ENCODE assay signal across 1 cellular context in the genomic region with DNA sequence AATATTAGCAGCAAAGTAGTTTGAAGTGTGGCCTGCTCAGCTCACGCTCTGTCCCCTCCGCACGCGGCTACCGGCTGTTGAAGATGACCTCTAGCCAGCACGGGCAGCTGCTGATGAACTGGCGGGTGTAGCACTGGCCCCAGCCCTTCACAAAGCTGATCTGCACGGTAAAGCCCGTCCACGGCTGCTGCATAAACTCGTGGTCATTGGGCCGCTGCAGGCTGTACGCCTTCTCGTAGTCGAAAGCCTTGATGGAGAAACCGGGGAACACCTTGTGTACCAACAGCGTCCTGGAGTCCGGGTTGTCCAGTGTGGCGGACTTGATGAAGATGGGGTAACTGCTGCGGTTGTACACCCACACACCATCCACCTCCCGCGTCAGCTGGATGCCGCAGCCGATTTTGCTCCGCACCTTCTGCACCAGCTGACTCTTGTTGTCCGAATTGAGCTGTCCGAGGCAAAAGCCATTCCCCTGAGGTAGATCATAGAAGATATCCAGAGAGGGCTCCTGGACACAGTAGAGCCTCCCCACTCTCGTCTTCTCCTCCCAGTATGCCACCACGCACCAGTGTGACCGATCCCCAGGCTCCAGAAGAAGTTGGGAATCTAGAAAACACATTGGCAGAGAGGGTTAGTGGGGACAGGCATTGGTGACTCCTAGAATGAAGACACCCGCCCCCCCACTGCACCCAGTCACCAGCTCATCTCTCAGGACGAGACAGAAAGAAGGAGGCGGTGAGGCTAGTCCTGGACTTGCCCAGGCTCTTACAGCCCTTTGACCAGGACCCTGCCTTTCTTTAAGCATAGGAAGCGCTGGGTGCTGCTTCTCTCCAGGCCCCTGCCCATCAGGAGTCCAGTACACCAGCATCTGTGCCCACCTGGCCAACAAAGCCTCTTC.
TF ChIP-seq lines count a peak whose summit lies in the region.

No MANE protein-coding gene starts in this region.

TF ChIP-seq in HEK293, 187 proteins besides CTCF, POLR2A, EP300 and RAD21 (continued from another document):
- TF ChIP-seq, protein P1, sequence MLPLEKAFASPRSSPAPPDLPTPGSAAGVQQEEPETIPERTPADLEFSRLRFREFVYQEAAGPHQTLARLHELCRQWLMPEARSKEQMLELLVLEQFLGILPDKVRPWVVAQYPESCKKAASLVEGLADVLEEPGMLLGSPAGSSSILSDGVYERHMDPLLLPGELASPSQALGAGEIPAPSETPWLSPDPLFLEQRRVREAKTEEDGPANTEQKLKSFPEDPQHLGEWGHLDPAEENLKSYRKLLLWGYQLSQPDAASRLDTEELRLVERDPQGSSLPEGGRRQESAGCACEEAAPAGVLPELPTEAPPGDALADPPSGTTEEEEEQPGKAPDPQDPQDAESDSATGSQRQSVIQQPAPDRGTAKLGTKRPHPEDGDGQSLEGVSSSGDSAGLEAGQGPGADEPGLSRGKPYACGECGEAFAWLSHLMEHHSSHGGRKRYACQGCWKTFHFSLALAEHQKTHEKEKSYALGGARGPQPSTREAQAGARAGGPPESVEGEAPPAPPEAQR (tag by site-specific recombination; IDR thresholded peaks at IDR 0.05): no peak
- no peak for TF ChIP-seq SP3 (tag by site-specific recombination; IDR thresholded peaks at IDR 0.05)
- no peak for TF ChIP-seq ZNF223 (tag by site-specific recombination; IDR thresholded peaks at IDR 0.05)
- TF ChIP-seq ZNF23 (tag by site-specific recombination; IDR thresholded peaks at IDR 0.05; ENCODE audit: borderline replicate concordance): no peak
- no peak for TF ChIP-seq BCL11A (tag by site-specific recombination; IDR thresholded peaks at IDR 0.05; ENCODE audit: low read depth)
- TF ChIP-seq, protein P2, sequence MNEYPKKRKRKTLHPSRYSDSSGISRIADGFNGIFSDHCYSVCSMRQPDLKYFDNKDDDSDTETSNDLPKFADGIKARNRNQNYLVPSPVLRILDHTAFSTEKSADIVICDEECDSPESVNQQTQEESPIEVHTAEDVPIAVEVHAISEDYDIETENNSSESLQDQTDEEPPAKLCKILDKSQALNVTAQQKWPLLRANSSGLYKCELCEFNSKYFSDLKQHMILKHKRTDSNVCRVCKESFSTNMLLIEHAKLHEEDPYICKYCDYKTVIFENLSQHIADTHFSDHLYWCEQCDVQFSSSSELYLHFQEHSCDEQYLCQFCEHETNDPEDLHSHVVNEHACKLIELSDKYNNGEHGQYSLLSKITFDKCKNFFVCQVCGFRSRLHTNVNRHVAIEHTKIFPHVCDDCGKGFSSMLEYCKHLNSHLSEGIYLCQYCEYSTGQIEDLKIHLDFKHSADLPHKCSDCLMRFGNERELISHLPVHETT (tag by site-specific recombination; IDR thresholded peaks at IDR 0.05): no peak
- TF ChIP-seq, protein P3, sequence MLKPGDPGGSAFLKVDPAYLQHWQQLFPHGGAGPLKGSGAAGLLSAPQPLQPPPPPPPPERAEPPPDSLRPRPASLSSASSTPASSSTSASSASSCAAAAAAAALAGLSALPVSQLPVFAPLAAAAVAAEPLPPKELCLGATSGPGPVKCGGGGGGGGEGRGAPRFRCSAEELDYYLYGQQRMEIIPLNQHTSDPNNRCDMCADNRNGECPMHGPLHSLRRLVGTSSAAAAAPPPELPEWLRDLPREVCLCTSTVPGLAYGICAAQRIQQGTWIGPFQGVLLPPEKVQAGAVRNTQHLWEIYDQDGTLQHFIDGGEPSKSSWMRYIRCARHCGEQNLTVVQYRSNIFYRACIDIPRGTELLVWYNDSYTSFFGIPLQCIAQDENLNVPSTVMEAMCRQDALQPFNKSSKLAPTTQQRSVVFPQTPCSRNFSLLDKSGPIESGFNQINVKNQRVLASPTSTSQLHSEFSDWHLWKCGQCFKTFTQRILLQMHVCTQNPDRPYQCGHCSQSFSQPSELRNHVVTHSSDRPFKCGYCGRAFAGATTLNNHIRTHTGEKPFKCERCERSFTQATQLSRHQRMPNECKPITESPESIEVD (tag by site-specific recombination; IDR thresholded peaks at IDR 0.05): no peak
- no peak for TF ChIP-seq ZNF530 (tag by site-specific recombination; IDR thresholded peaks at IDR 0.05; ENCODE audit: low read depth)
- TF ChIP-seq ZNF660 (tag by site-specific recombination; IDR thresholded peaks at IDR 0.05): no peak
- TF ChIP-seq ZBTB17 (tag by site-specific recombination; IDR thresholded peaks at IDR 0.05): no peak
- no peak for TF ChIP-seq ZBTB48 (tag by site-specific recombination; IDR thresholded peaks at IDR 0.05)
- no peak for TF ChIP-seq ZBTB1 (tag by site-specific recombination; IDR thresholded peaks at IDR 0.05)
